ENCODE assay signal across 28 cellular contexts in the genomic region with DNA sequence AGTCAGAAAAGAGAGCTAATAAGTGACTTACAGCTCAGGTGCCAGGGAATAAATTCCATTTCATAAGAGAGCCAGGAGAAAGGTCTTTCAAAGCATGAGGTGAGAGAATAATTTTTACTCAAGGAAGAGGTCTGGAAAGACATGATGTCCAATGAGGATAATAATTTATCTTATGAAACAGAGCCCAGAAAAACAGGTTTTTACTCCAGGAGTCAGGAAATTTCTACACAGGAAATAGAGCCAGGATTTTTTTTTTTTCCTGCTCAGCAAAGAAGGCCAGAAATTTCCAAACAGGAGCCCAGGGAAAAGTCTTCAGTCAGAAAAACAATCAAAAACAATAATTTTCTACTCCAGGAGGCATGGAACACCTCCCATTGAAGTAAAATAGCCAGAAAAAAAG.
"Had no signal": no experiment of that assay in that cellular context is flagged by ENCODE, and none has a peak within 500 bp of the region (broad histone marks: within the 10 kb centered on the region; RNA-seq: fewer than 3 reads in every experiment).

No MANE protein-coding gene starts in this region.

- H2AFZ ChIP-seq: neural progenitor cell, parathyroid adenoma had no signal

- H3K27ac ChIP-seq: lower lobe of right lung, neural progenitor cell, neutrophil, parathyroid adenoma, skin epidermis, suprapubic skin, thoracic aorta, tibial artery, upper lobe of right lung had no signal

- H3K9ac ChIP-seq: neural progenitor cell, parathyroid adenoma had no signal

- H3K4me3 ChIP-seq: lower lobe of right lung, neural progenitor cell, skin epidermis, suprapubic skin, thoracic aorta, tibial artery, upper lobe of right lung had no signal

- H3K36me3 ChIP-seq: lower lobe of right lung, neural progenitor cell, neutrophil, suprapubic skin, thoracic aorta, tibial artery, upper lobe of right lung had no signal

- ATAC-seq: left colon; lower lobe of right lung; natural killer cell; right cardiac atrium; sciatic nerve; stimulated activated effector memory CD8-positive, alpha-beta T cell treated with anti-CD3 and anti-CD28 coated beads, Interleukin-12 subunit alpha, Interleukin-12 subunit beta, amount 100 ng/mL, for 72 hours; upper lobe of right lung had no signal

- DNase-seq: hippocampal formation; kidney; left colon; lower lobe of right lung; mammary epithelial cell; mesendoderm; naive B cell; natural killer cell; nephron progenitor cell; occipital lobe; retina; right cardiac atrium; stimulated activated CD4-positive, alpha-beta T cell treated with anti-CD3 and anti-CD28 coated beads, Interleukin-12 subunit alpha, Interleukin-12 subunit beta, amount 100 ng/mL, for 4 hours; stimulated activated CD4-positive, alpha-beta T cell treated with anti-CD3 and anti-CD28 coated beads, Interleukin-15, amount 100 ng/mL, for 24 hours; stimulated activated CD4-positive, alpha-beta T cell treated with anti-CD3 and anti-CD28 coated beads, Interleukin-2, amount 100 ng/mL, for 24 hours; stimulated activated CD4-positive, alpha-beta T cell treated with anti-CD3 and anti-CD28 coated beads, Interleukin-4, amount 100 ng/mL, for 1 hour; stimulated activated naive CD4-positive, alpha-beta T cell; tibial artery; trophoblast cell; upper lobe of right lung had no signal

- H3K4me1 ChIP-seq: lower lobe of right lung, neural progenitor cell, parathyroid adenoma, suprapubic skin, tibial artery, upper lobe of right lung had no signal

- H3K4me2 ChIP-seq: neural progenitor cell had no signal

- H3K9me3 ChIP-seq: lower lobe of right lung, neutrophil, suprapubic skin, thoracic aorta, tibial artery, upper lobe of right lung had no signal

- H3K27me3 ChIP-seq: neural progenitor cell, neutrophil, suprapubic skin, tibial artery, upper lobe of right lung had no signal
